ENCODE assay signal across 1 cellular context in genomic region chr5:139654875-139655491, GRCh38.
TF ChIP-seq lines count a peak whose summit lies in the region.

No MANE protein-coding gene starts in this region.

TF ChIP-seq in H1, 55 proteins besides CTCF, POLR2A, EP300 and RAD21 (continued from another document):
- TF ChIP-seq CHD7 (IDR thresholded peaks at IDR 0.05; ENCODE audit: insufficient replicate concordance, low read length) (no peak), SIX5 (IDR thresholded peaks at IDR 0.05; ENCODE audit: low read depth, low read length) (no peak), SP4 (IDR thresholded peaks at IDR 0.05; ENCODE audit: low read length) (no peak), TAF7 (optimal IDR thresholded peaks at IDR 0.05; ENCODE audit: borderline replicate concordance, low read depth, low read length) (no peak), SP2 (IDR thresholded peaks at IDR 0.05; ENCODE audit: low read length) (no peak), CHD2 (IDR thresholded peaks at IDR 0.05; ENCODE audit: low read length) (no peak), BRCA1 (IDR thresholded peaks at IDR 0.05; ENCODE audit: low read depth, low read length) (no peak), HDAC6 (IDR thresholded peaks at IDR 0.05; ENCODE audit: low read depth, low read length) (no peak), TAF1 (IDR thresholded peaks at IDR 0.05; ENCODE audit: low read depth, low read length) (no peak)
